21 cellular contexts compared by ENCODE assay signal in the genomic region with DNA sequence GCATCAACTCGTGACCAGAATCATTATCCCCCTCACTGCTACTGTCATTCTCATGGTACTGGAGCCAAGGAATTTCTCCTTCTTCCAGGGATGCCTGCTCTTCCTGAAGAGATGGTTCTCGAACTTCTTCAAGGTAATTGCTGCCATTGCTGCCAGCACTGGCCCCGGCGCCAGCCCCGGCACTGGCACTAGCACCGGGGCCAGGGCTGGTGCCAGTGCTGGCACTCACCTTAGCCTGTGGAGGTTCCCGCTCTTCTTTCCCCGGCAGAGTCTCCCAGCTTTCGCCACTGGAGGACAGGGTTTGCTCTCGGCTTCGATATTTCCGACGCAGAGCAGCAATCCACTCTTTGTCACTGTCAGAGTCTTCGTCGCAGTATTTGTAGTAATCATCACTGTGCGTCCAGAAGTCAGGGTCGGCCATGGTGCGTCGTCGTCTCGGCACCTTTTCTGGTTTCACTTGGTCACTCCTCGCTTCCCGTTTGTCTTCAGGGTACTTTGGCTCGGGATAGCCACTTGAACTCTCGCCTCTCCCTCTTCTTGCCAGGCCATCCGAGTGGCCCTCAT.
"Had no signal": no experiment of that assay in that cellular context is flagged by ENCODE, and none has a peak within 500 bp of the region (broad histone marks: within the 10 kb centered on the region; RNA-seq: fewer than 3 reads in every experiment).

No MANE protein-coding gene starts in this region.

- H3K27me3 ChIP-seq: gastrocnemius medialis, suprapubic skin had no signal

- H3K27ac ChIP-seq: gastrocnemius medialis, heart right ventricle, left ventricle myocardium inferior, suprapubic skin had no signal

- ATAC-seq: gastrocnemius medialis; heart right ventricle; stimulated activated naive CD8-positive, alpha-beta T cell treated with anti-CD3 and anti-CD28 coated beads, Interleukin-15, amount 100 ng/mL, for 72 hours had no signal

- H3K4me3 Mint-ChIP-seq: activated CD4-positive, alpha-beta T cell treated with anti-CD3 and anti-CD28 coated beads, Interleukin-2, amount 10 ng/mL, durations not matched to agents 24 days and 14 days; activated T-helper 1 cell treated with anti-CD3 and anti-CD28 coated beads, Interleukin-12 subunit alpha, Interleukin-12 subunit beta, Interleukin-2, Interleukin-4 antibody, amounts not matched to agents 30 ng/mL and 10 ng/mL and 1 ng/mL, durations not matched to agents 14 hours and 24 hours and 36 hours had no signal

- H3K4me1 ChIP-seq: gastrocnemius medialis had no signal

- DNase-seq: activated CD4-positive, CD25-positive, alpha-beta regulatory T cell; activated gamma-delta T cell treated with Interleukin-2 at 50 U/mL for 16 hours; aorta; cerebellar nuclear complex; cortex of kidney; gastrocnemius medialis; heart right ventricle; kidney glomerular epithelial cell; left ventricle myocardium inferior; mammary epithelial cell; midbrain; stimulated activated CD4-positive, alpha-beta T cell treated with anti-CD3 and anti-CD28 coated beads, Interleukin-2, amount 100 ng/mL, for 24 hours; T-helper 9 cell; trophoblast cell had no signal

- H3K9me3 ChIP-seq: gastrocnemius medialis, left ventricle myocardium inferior, suprapubic skin had no signal

- H3K9me3 Mint-ChIP-seq: activated CD4-positive, alpha-beta T cell treated with anti-CD3 and anti-CD28 coated beads, Interleukin-2, amount 10 ng/mL, durations not matched to agents 24 days and 14 days; activated T-helper 1 cell treated with anti-CD3 and anti-CD28 coated beads, Interleukin-12 subunit alpha, Interleukin-12 subunit beta, Interleukin-2, Interleukin-4 antibody, amounts not matched to agents 30 ng/mL and 10 ng/mL and 1 ng/mL, durations not matched to agents 14 hours and 24 hours and 36 hours; neural crest cell; stimulated activated naive CD8-positive, alpha-beta T cell treated with anti-CD3 and anti-CD28 coated beads, Interleukin-15, amount 100 ng/mL, for 72 hours; T-cell had no signal

- H3K4me3 ChIP-seq: gastrocnemius medialis, heart right ventricle, left ventricle myocardium inferior, suprapubic skin had no signal

- H3K27me3 Mint-ChIP-seq: activated CD4-positive, alpha-beta T cell treated with anti-CD3 and anti-CD28 coated beads, Interleukin-2, amount 10 ng/mL, durations not matched to agents 24 days and 14 days; progenitor cell of endocrine pancreas; stimulated activated naive CD8-positive, alpha-beta T cell treated with anti-CD3 and anti-CD28 coated beads, Interleukin-15, amount 100 ng/mL, for 72 hours had no signal

- H3K36me3 ChIP-seq: gastrocnemius medialis, left ventricle myocardium inferior, suprapubic skin had no signal

- H3K27ac Mint-ChIP-seq: activated CD4-positive, alpha-beta T cell treated with anti-CD3 and anti-CD28 coated beads, Interleukin-2, amount 10 ng/mL, durations not matched to agents 24 days and 14 days; activated T-helper 1 cell treated with anti-CD3 and anti-CD28 coated beads, Interleukin-12 subunit alpha, Interleukin-12 subunit beta, Interleukin-2, Interleukin-4 antibody, amounts not matched to agents 30 ng/mL and 10 ng/mL and 1 ng/mL, durations not matched to agents 14 hours and 24 hours and 36 hours; progenitor cell of endocrine pancreas had no signal
